ENCODE assay signal across 8 cellular contexts in the genomic region with DNA sequence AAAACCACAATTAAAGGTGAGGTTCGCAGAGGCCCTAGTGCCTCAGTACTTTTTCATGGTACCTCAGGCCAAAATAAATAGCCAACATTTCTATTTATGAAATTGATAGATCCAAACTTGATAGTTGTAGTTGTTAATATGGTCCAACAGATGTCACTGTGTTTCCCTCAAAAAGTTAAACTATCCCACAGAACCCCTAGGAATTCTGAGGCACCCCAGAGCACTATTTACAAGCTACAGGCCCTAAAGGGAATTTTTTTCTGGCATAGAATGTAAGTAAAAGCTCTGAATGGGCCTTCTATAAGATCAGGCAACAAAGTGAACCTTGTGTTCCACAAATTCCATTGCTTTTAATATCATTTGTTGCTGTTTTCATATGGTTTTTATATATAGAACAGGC. TPM values are rescaled to one million over a fixed set of nuclear protein-coding genes. Genes with fewer than 3 reads are reported as not detected.
DNase-seq lines count a peak whose midpoint lies in the region; TF ChIP-seq lines count a peak whose summit lies in the region.

No MANE protein-coding gene starts in this region.

- H3K27ac Mint-ChIP-seq in activated CD4-positive, alpha-beta memory T cell treated with anti-CD3 and anti-CD28 coated beads for 36 hours, result no peak overlapping the region

- H3K27me3 Mint-ChIP-seq in activated CD4-positive, alpha-beta memory T cell treated with anti-CD3 and anti-CD28 coated beads for 36 hours, result no peaks in the 10 kb centered on the region

- H3K4me1 ChIP-seq in BE2C (no peaks in the 10 kb centered on the region), ascending aorta (peaks cover 0 to 3% of the 10 kb centered on the region in 2 donors)

- peaks cover 17% of the 10 kb centered on the region for H3K4me1 Mint-ChIP-seq in activated CD4-positive, alpha-beta memory T cell treated with anti-CD3 and anti-CD28 coated beads for 36 hours (ENCODE audit: low read depth)

- no peak overlapping the region for H3K27ac ChIP-seq in ascending aorta

- H3K4me3 ChIP-seq in BE2C (ENCODE audit: low read depth, low read length) (no peak overlapping the region), ascending aorta (no peak overlapping the region), MG63 (no peak overlapping the region)

- H3K36me3 ChIP-seq in BE2C (no peaks in the 10 kb centered on the region), ascending aorta (no peaks in the 10 kb centered on the region), MG63 (peaks cover 12% of the 10 kb centered on the region)

- TF ChIP-seq CTCF in BE2C (IDR thresholded peaks at IDR 0.05; ENCODE audit: low read depth, low read length) (peak; percentile 33), ascending aorta (IDR thresholded peaks at IDR 0.05) (peak in 2 of 3 experiments; percentile 14 to 17)

- no peaks in the 10 kb centered on the region for H3K27me3 ChIP-seq in BE2C
- H3K27me3 ChIP-seq in ascending aorta, result no peaks in the 10 kb centered on the region
- no peaks in the 10 kb centered on the region for H3K27me3 ChIP-seq in MG63

- no peaks in the 10 kb centered on the region for H3K36me3 Mint-ChIP-seq in activated CD4-positive, alpha-beta memory T cell treated with anti-CD3 and anti-CD28 coated beads for 36 hours

- H3K4me3 Mint-ChIP-seq in activated CD4-positive, alpha-beta memory T cell treated with anti-CD3 and anti-CD28 coated beads for 36 hours, result no peak overlapping the region

- POLR2A ChIA-PET in activated CD4-positive, alpha-beta memory T cell treated with anti-CD3 and anti-CD28 coated beads for 36 hours (lab: Charles Lee), result no interaction called here

- no peaks in the 10 kb centered on the region for H3K9me3 Mint-ChIP-seq in activated CD4-positive, alpha-beta memory T cell treated with anti-CD3 and anti-CD28 coated beads for 36 hours

- no peak for DNase-seq in BE2C
- peak; percentile 47 for DNase-seq in H4 (ENCODE audit: low spot score)
- no peak for DNase-seq in ascending aorta (ENCODE audit: low spot score in 2 of 2)
- DNase-seq in lung microvascular endothelial cell (ENCODE audit: low read depth in 2 of 2), result peak; percentile 29 to 60
- no peak for DNase-seq in activated CD4-positive, alpha-beta memory T cell treated with anti-CD3 and anti-CD28 coated beads for 36 hours
- DNase-seq in effector CD4-positive, alpha-beta T cell, result no peak
- no peak for DNase-seq in posterior cingulate gyrus
- no peak for DNase-seq in MG63

- CTCF ChIA-PET in activated CD4-positive, alpha-beta memory T cell treated with anti-CD3 and anti-CD28 coated beads for 36 hours (lab: Charles Lee), result interaction anchor here (1.0 to 2.2 kb wide), 2 partner anchors 8 to 579 kb away, joined by 4 to 8 read pairs; no protein-coding TSS in a partner anchor

- intact Hi-C loops in ascending aorta (cut with DNase I) (loop anchor here (2.0 kb wide), 1 partner anchor 579 kb away; no protein-coding TSS in a partner anchor), posterior cingulate gyrus (cut with DNase I) (loop anchor here (10.0 kb wide), 1 partner anchor 431 kb away; no protein-coding TSS in a partner anchor)
- intact Hi-C loops in activated CD4-positive, alpha-beta memory T cell treated with anti-CD3 and anti-CD28 coated beads for 36 hours (cut with micrococcal nuclease), result loop anchor here (2.0 kb wide), 1 partner anchor 433 kb away; no protein-coding TSS in a partner anchor

- H3K9me3 ChIP-seq in BE2C (no peaks in the 10 kb centered on the region), ascending aorta (no peaks in the 10 kb centered on the region), MG63 (no peaks in the 10 kb centered on the region; the same call in 1 of the 2 replicates)

RNA-seq across cellular contexts. Expression of a gene that starts 3.8 kb away (rescaled TPM):
- 5.4 TPM for polyA plus RNA-seq in BE2C (2012; ENCODE audit: insufficient read depth, insufficient read length, low read depth)
- 139 and 154 TPM in 2 replicates for total RNA-seq in H4 (2014; rRNA removed; shearing (Covaris generic))
- total RNA-seq in ascending aorta (55.5 TPM), lung microvascular endothelial cell (173 and 353 TPM in 2 replicates)
- 10 to 100 TPM; 11.3 to 12.7 TPM for total RNA-seq in activated CD4-positive, alpha-beta memory T cell treated with anti-CD3 and anti-CD28 coated beads for 36 hours
- total RNA-seq in MG63 (2014; rRNA removed; shearing (Covaris generic); ENCODE audit: low replicate concordance), result 66.5 and 99.5 TPM in 2 replicates

Comparison
In these comparisons a context has a peak if more than half of its experiments do, and no peak if none do; other contexts are left out.
1. DNase-seq: peak in H4 (single experiment) and lung microvascular endothelial cell (2 of 2); none in BE2C (single experiment), ascending aorta (0 of 2), activated CD4-positive, alpha-beta memory T cell treated with anti-CD3 and anti-CD28 coated beads for 36 hours (single experiment), effector CD4-positive, alpha-beta T cell (single experiment), posterior cingulate gyrus (0 of 10) and MG63 (single experiment).